Comparison of ENCODE assay signal across 8 cellular contexts in the genomic region with DNA sequence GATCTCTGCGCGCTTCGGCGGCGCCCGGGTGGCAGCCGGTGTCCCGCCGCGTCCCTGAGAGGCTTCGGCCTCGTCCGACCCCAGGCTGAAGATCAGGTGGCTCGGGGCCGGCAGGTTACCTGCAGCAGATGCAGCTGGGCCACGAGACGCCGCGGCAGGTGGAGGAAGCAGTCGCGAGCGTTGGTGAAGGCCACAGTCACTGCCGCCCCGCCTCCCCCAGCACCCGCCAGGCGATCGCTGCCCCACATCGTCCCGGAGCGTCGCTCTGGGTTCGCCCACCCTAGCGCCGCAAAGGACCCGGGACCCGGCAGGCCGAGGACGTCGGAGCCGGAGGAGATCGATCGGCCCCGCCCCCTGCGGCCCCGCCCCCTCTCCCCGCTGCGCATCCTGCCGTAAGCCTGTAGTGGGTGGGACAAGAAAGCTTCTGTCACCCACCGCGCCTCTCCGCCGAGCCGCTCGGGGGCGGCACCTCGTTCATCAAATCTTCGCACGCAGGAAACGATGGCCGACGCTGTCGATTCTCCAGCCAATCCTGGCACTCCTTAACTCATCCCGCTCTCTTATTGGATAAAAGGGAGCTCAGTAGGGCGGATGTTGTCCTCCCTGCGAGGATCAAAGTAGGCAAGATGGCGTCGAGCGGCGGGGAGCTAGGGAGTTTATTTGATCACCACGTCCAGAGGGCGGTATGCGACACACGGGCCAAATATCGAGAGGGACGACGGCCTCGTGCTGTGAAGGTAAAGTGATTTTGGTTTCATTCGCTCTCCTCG. TPM values are rescaled to one million over a fixed set of nuclear protein-coding genes. Genes with fewer than 3 reads are reported as not detected.
DNase-seq lines count a peak whose midpoint lies in the region; ATAC-seq and TF ChIP-seq lines count a peak whose summit lies in the region.

Gene PEX1, minus strand, starts transcription at position 333 of the 770 bp plus-strand sequence. Its CDS starts 85 bp downstream, at position 248.
Gene RBM48, plus strand, starts transcription at position 608 of the 770 bp plus-strand sequence. Its CDS starts 19 bp downstream, at position 627.

- H3K27me3 ChIP-seq in DND-41 (ENCODE audit: insufficient read depth, low read length, poor library complexity) (no peaks in the 10 kb centered on the region), KMS-11 (ENCODE audit: insufficient read depth, low read depth) (no peaks in the 10 kb centered on the region), Panc1 (ENCODE audit: control insufficient read depth, insufficient read depth, low read length) (no peaks in the 10 kb centered on the region), esophagus (ENCODE audit: control insufficient read depth in 1 of 2, insufficient read depth in 2 of 2, low read length in 2 of 2) (no peaks in the 10 kb centered on the region), mucosa of stomach (ENCODE audit: control insufficient read depth, insufficient read depth, low read length) (no peaks in the 10 kb centered on the region)

- DNase-seq in DND-41 (peak; percentile 99), Panc1 (ENCODE audit: low read depth, low spot score) (peak; percentile 99)
- DNase-seq in activated T-cell treated with anti-CD3 and anti-CD28 coated beads, Interleukin-2, amount 50 U/mL, for 4 hours, result peak; percentile 93
- DNase-seq in stimulated activated CD8-positive, alpha-beta memory T cell treated with anti-CD3 and anti-CD28 coated beads, Interleukin-7, amount 100 ng/mL, for 1 hour (ENCODE audit: low read depth in 2 of 2), result peak; percentile 86 to 91

- in situ Hi-C loops in Panc1 (cut with HindIII; ENCODE audit: low pct_unique_long_range_greater_than_20kb, low sequenced_read_pairs), result no loop called here

- H3K9ac ChIP-seq in DND-41 (ENCODE audit: low read depth, low read length) (peak within 1 kb of the TSS; percentile 88), KMS-11 (peak within 1 kb of the TSS; percentile 69), mucosa of stomach (ENCODE audit: low read length) (peak within 1 kb of the TSS; percentile 92)

- intact Hi-C loops in Panc1 (cut with micrococcal nuclease; ENCODE audit: unreplicated experiment), result no loop called here

- 0 to 1% methylated on average over 71 to 79 of the region's 79 CpGs for WGBS in esophagus, 2 donors

- H3K27ac ChIP-seq in DND-41 (ENCODE audit: low read length) (peak within 1 kb of the TSS; percentile 91), KMS-11 (peak within 1 kb of the TSS; percentile 76), Panc1 (ENCODE audit: low read length) (peak within 1 kb of the TSS; percentile 99), esophagus (ENCODE audit: low read depth in 2 of 2, low read length in 1 of 2) (peak within 1 kb of the TSS; percentile 68 to 98)

- peak within 1 kb of the TSS; percentile 77 to 88 for H3K4me3 ChIP-seq in DND-41 (ENCODE audit: low read depth in 1 of 2, low read length in 2 of 2)
- no peak within 1 kb of the TSS for H3K4me3 ChIP-seq in KMS-11 (IDR thresholded peaks at IDR 0.05; ENCODE audit: insufficient read depth, low read depth, low read length)
- H3K4me3 ChIP-seq in Panc1 (ENCODE audit: low read depth in 2 of 2, low read length in 2 of 2), result peak within 1 kb of the TSS; percentile 99
- peak within 1 kb of the TSS; percentile 92 to 95 for H3K4me3 ChIP-seq in esophagus (ENCODE audit: low read depth in 1 of 2, low read length in 2 of 2)
- peak within 1 kb of the TSS; percentile 100 for H3K4me3 ChIP-seq in mucosa of stomach (ENCODE audit: low read length)

- POLR2A ChIA-PET in Panc1 (lab: Charles Lee), result interaction anchor here (0.5 to 1.3 kb wide), 15 partner anchors 11 to 622 kb away, joined by 3 to 9 read pairs (median 4); partner anchors contain the start of genes ANKIB1, FAM133B, GATAD1 and KRIT1

- peaks cover 34% of the 10 kb centered on the region for H3K4me1 ChIP-seq in DND-41 (ENCODE audit: insufficient read depth, low read length)
- peaks cover 20% of the 10 kb centered on the region for H3K4me1 ChIP-seq in KMS-11 (ENCODE audit: low read depth, poor library complexity, severe bottlenecking)
- H3K4me1 ChIP-seq in Panc1 (ENCODE audit: control insufficient read depth, insufficient read depth, low read length), result peaks cover 11% of the 10 kb centered on the region
- H3K4me1 ChIP-seq in esophagus (ENCODE audit: control insufficient read depth in 2 of 2, insufficient read depth in 2 of 2, low read length in 1 of 2), result no peaks in the 10 kb centered on the region
- H3K4me1 ChIP-seq in mucosa of stomach (ENCODE audit: control insufficient read depth, insufficient read depth, low read length), result peaks cover 6% of the 10 kb centered on the region

- no peaks in the 10 kb centered on the region for H3K9me3 Mint-ChIP-seq in activated T-cell treated with anti-CD3 and anti-CD28 coated beads, Interleukin-2, amount 50 U/mL, for 4 hours

- H4K20me1 ChIP-seq in DND-41 (ENCODE audit: insufficient read depth, low read length), result peaks cover 3% of the 10 kb centered on the region; the same call in 1 of the 2 replicates
- no peaks in the 10 kb centered on the region for H4K20me1 ChIP-seq in KMS-11 (ENCODE audit: insufficient read depth)

- TF ChIP-seq CTCF in DND-41 (IDR thresholded peaks at IDR 0.05; ENCODE audit: borderline replicate concordance, extremely low read depth, low read length, poor library complexity, severe bottlenecking) (peak; percentile 77), KMS-11 (conservative IDR thresholded peaks at IDR 0.05; ENCODE audit: low read depth, low read length) (peak; percentile 35; the same call in 1 of the 2 replicates), Panc1 (IDR thresholded peaks at IDR 0.05) (peak; percentile 83)

- peak within 1 kb of the TSS; percentile 82 for H3K4me2 ChIP-seq in DND-41 (ENCODE audit: insufficient read depth, low read length)
- H3K4me2 ChIP-seq in KMS-11, result peak within 1 kb of the TSS; percentile 79

- no peaks in the 10 kb centered on the region for H3K27me3 Mint-ChIP-seq in activated T-cell treated with anti-CD3 and anti-CD28 coated beads, Interleukin-2, amount 50 U/mL, for 4 hours (ENCODE audit: low read depth)

- peaks cover 38% of the 10 kb centered on the region for H3K36me3 ChIP-seq in DND-41 (ENCODE audit: insufficient read depth, low read length)
- H3K36me3 ChIP-seq in KMS-11 (ENCODE audit: insufficient read depth), result no peaks in the 10 kb centered on the region; the same call in 1 of the 2 replicates
- peaks cover 22% of the 10 kb centered on the region for H3K36me3 ChIP-seq in Panc1 (ENCODE audit: control insufficient read depth, insufficient read depth, low read length)
- peaks cover 2 to 5% of the 10 kb centered on the region in 2 donors for H3K36me3 ChIP-seq in esophagus (ENCODE audit: control insufficient read depth in 2 of 2, insufficient read depth in 2 of 2, low read length in 1 of 2)
- H3K36me3 ChIP-seq in mucosa of stomach (ENCODE audit: control insufficient read depth, insufficient read depth, low read length), result peaks cover 8% of the 10 kb centered on the region

- peak within 1 kb of the TSS; percentile 90 for H3K4me3 Mint-ChIP-seq in activated T-cell treated with anti-CD3 and anti-CD28 coated beads, Interleukin-2, amount 50 U/mL, for 4 hours

- H3K79me2 ChIP-seq in DND-41 (ENCODE audit: insufficient read depth, low read length), result peaks cover 65% of the 10 kb centered on the region
- peaks cover 26% of the 10 kb centered on the region; the same call in 1 of the 2 replicates for H3K79me2 ChIP-seq in KMS-11 (ENCODE audit: insufficient read depth, low read depth)

- H3K9me3 ChIP-seq in DND-41 (ENCODE audit: insufficient read depth, low read length, severe bottlenecking), result no peaks in the 10 kb centered on the region
- no peaks in the 10 kb centered on the region for H3K9me3 ChIP-seq in Panc1 (ENCODE audit: control insufficient read depth, insufficient read depth, low read depth, low read length)
- no peaks in the 10 kb centered on the region for H3K9me3 ChIP-seq in esophagus (ENCODE audit: control insufficient read depth in 2 of 2, insufficient read depth in 1 of 2, low read depth in 1 of 2, low read length in 1 of 2)
- H3K9me3 ChIP-seq in mucosa of stomach (ENCODE audit: control insufficient read depth, low read length), result no peaks in the 10 kb centered on the region

- no TSS peak for BruUV-seq in Panc1 (replicated peaks; lab: Mats Ljungman, UMichigan)

- CTCF ChIA-PET in Panc1 (lab: Charles Lee), result interaction anchor here (0.6 to 1.0 kb wide), 7 partner anchors 26 to 497 kb away, joined by 3 to 8 read pairs (median 4); partner anchors contain the start of gene GATAD1

- H2AFZ ChIP-seq in DND-41 (ENCODE audit: low read depth, low read length), result peak within 1 kb of the TSS; percentile 97
- H2AFZ ChIP-seq in KMS-11 (ENCODE audit: low read depth), result peak within 1 kb of the TSS; percentile 89

- peaks cover 39% of the 10 kb centered on the region for H3K4me1 Mint-ChIP-seq in activated T-cell treated with anti-CD3 and anti-CD28 coated beads, Interleukin-2, amount 50 U/mL, for 4 hours (ENCODE audit: low read depth)

- ATAC-seq in DND-41 (ENCODE audit: insufficient read depth, low read depth) (peak; percentile 93), GM21737 (IDR thresholded peaks at IDR 0.05; ENCODE audit: unreplicated experiment) (peak; percentile 96), Panc1 (peak; percentile 97)
- ATAC-seq in activated T-cell treated with anti-CD3 and anti-CD28 coated beads, Interleukin-2, amount 50 U/mL, for 4 hours, result peak; percentile 93 to 94

- H3K36me3 Mint-ChIP-seq in activated T-cell treated with anti-CD3 and anti-CD28 coated beads, Interleukin-2, amount 50 U/mL, for 4 hours (ENCODE audit: insufficient read depth), result peaks cover 9% of the 10 kb centered on the region

RNA-seq across cellular contexts. Expression of gene PEX1, which starts in this region (rescaled TPM):
- 13.9 TPM for total RNA-seq in Panc1 (2021; ENCODE audit: unreplicated experiment)
- 7.8 TPM for polyA plus RNA-seq in Panc1 (2012; ENCODE audit: insufficient read length)
- total RNA-seq in activated T-cell treated with anti-CD3 and anti-CD28 coated beads, Interleukin-2, amount 50 U/mL, for 4 hours, result 10 to 100 TPM; 12.4 to 15.9 (median 14.2) TPM
- polyA plus RNA-seq in esophagus, result 1 to 10 TPM; 9.7 to 10.0 TPM

RNA-seq across cellular contexts. Expression of gene RBM48, which starts in this region (rescaled TPM):
- 10.1 TPM for total RNA-seq in Panc1 (2021; ENCODE audit: unreplicated experiment)
- polyA plus RNA-seq in Panc1 (2012; ENCODE audit: insufficient read length), result 3.9 TPM
- total RNA-seq in activated T-cell treated with anti-CD3 and anti-CD28 coated beads, Interleukin-2, amount 50 U/mL, for 4 hours, result 10 to 100 TPM; 12.4 to 15.7 (median 13.2) TPM
- polyA plus RNA-seq in esophagus, result 1 to 10 TPM; 5.2 to 6.3 TPM
